In the genomic region with DNA sequence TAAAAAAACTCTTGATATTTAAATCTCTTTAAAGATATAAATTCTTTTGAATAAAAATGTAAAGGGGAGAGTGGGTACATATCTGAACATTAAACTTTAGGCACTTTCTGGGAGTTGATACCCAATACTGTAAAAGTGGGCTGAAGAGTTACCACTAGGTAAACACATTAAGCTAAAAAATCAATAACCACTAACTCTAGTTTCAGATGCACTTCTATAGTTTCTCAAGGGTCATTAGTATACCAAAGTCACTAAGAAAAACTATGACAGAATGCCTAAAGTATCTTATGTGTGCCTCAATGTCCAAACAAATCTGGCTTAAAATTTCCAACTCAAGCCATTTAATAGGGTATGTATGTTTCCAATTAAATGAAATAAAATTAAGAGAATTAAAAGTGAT, we compare ENCODE assay signal across 1 cellular context.
TF ChIP-seq lines count a peak whose summit lies in the region.

No MANE protein-coding gene starts in this region.

TF ChIP-seq in GM12878, 131 proteins besides CTCF, POLR2A, EP300 and RAD21 (continued from another document):
- TF ChIP-seq YBX1 (IDR thresholded peaks at IDR 0.05): no peak
